In the genomic region with DNA sequence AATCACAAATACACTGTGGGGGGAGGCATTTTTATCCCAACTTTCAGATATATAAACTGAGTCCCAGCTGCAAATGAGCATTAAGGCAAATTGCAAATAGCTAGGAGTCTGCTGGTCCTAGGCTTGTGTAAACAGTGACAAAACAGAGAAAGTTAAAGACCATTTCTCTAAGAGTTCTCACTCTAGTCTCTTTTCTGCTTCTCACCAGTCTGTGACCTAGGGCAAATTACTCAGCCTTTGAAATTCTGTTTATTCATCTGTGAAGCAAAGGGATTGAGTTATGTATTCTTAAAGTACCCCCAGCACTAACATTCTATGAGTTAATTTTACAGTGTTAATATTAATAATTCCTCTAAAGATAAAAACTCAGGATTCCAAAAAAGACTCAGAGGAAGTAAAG, we compare ENCODE assay signal across 1 cellular context.
TF ChIP-seq lines count a peak whose summit lies in the region.

No MANE protein-coding gene starts in this region.

TF ChIP-seq in GM23338, 12 proteins besides CTCF, POLR2A, EP300 and RAD21 (continued from another document):
- TF ChIP-seq, protein P1, sequence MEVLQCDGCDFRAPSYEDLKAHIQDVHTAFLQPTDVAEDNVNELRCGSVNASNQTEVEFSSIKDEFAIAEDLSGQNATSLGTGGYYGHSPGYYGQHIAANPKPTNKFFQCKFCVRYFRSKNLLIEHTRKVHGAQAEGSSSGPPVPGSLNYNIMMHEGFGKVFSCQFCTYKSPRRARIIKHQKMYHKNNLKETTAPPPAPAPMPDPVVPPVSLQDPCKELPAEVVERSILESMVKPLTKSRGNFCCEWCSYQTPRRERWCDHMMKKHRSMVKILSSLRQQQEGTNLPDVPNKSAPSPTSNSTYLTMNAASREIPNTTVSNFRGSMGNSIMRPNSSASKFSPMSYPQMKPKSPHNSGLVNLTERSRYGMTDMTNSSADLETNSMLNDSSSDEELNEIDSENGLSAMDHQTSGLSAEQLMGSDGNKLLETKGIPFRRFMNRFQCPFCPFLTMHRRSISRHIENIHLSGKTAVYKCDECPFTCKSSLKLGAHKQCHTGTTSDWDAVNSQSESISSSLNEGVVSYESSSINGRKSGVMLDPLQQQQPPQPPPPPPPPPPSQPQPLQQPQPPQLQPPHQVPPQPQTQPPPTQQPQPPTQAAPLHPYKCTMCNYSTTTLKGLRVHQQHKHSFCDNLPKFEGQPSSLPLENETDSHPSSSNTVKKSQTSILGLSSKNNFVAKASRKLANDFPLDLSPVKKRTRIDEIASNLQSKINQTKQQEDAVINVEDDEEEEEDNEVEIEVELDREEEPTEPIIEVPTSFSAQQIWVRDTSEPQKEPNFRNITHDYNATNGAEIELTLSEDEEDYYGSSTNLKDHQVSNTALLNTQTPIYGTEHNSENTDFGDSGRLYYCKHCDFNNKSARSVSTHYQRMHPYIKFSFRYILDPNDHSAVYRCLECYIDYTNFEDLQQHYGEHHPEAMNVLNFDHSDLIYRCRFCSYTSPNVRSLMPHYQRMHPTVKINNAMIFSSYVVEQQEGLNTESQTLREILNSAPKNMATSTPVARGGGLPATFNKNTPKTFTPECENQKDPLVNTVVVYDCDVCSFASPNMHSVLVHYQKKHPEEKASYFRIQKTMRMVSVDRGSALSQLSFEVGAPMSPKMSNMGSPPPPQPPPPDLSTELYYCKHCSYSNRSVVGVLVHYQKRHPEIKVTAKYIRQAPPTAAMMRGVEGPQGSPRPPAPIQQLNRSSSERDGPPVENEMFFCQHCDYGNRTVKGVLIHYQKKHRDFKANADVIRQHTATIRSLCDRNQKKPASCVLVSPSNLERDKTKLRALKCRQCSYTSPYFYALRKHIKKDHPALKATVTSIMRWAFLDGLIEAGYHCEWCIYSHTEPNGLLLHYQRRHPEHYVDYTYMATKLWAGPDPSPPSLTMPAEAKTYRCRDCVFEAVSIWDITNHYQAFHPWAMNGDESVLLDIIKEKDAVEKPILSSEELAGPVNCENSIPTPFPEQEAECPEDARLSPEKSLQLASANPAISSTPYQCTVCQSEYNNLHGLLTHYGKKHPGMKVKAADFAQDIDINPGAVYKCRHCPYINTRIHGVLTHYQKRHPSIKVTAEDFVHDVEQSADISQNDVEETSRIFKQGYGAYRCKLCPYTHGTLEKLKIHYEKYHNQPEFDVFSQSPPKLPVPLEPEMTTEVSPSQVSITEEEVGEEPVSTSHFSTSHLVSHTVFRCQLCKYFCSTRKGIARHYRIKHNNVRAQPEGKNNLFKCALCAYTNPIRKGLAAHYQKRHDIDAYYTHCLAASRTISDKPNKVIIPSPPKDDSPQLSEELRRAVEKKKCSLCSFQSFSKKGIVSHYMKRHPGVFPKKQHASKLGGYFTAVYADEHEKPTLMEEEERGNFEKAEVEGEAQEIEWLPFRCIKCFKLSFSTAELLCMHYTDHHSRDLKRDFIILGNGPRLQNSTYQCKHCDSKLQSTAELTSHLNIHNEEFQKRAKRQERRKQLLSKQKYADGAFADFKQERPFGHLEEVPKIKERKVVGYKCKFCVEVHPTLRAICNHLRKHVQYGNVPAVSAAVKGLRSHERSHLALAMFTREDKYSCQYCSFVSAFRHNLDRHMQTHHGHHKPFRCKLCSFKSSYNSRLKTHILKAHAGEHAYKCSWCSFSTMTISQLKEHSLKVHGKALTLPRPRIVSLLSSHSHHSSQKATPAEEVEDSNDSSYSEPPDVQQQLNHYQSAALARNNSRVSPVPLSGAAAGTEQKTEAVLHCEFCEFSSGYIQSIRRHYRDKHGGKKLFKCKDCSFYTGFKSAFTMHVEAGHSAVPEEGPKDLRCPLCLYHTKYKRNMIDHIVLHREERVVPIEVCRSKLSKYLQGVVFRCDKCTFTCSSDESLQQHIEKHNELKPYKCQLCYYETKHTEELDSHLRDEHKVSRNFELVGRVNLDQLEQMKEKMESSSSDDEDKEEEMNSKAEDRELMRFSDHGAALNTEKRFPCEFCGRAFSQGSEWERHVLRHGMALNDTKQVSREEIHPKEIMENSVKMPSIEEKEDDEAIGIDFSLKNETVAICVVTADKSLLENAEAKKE (CRISPR knock-in tag; IDR thresholded peaks at IDR 0.05) = no peak
- TF ChIP-seq JUNB (IDR thresholded peaks at IDR 0.05; ENCODE audit: unreplicated experiment) (no peak), ZNF331 (CRISPR knock-in tag; IDR thresholded peaks at IDR 0.05; ENCODE audit: low read depth) (no peak)
- TF ChIP-seq, protein P2, sequence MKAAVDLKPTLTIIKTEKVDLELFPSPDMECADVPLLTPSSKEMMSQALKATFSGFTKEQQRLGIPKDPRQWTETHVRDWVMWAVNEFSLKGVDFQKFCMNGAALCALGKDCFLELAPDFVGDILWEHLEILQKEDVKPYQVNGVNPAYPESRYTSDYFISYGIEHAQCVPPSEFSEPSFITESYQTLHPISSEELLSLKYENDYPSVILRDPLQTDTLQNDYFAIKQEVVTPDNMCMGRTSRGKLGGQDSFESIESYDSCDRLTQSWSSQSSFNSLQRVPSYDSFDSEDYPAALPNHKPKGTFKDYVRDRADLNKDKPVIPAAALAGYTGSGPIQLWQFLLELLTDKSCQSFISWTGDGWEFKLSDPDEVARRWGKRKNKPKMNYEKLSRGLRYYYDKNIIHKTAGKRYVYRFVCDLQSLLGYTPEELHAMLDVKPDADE (IDR thresholded peaks at IDR 0.05) = no peak
